In genomic region chr17:39754161-39754957, GRCh38 we compare ENCODE assay signal across 8 cellular contexts. TPM values are rescaled to one million over a fixed set of nuclear protein-coding genes. Genes with fewer than 3 reads are reported as not detected.
DNase-seq lines count a peak whose midpoint lies in the region; ATAC-seq and TF ChIP-seq lines count a peak whose summit lies in the region.

No MANE protein-coding gene starts in this region.

- H3K36me3 ChIP-seq in PC-3 (ENCODE audit: low read depth, low read length), result no peaks in the 10 kb centered on the region

- H3K27me3 ChIP-seq in PC-3 (ENCODE audit: low read length), result no peaks in the 10 kb centered on the region

- CTCF ChIA-PET in PC-3 (lab: Charles Lee), result interaction anchor here (0.6 kb wide), 1 partner anchor 128 kb away, joined by 6 read pairs; the partner anchor contains the start of gene PPP1R1B

- H2AFZ ChIP-seq in PC-3 (ENCODE audit: low read length), result peak overlapping the region; percentile 91

- peak; percentile 67 for TF ChIP-seq CTCF in PC-3 (conservative IDR thresholded peaks at IDR 0.05; ENCODE audit: low read depth, low read length)

- no peaks in the 10 kb centered on the region for H3K9me2 ChIP-seq in PC-3 (replicated peaks; ENCODE audit: low read length)

- no peaks in the 10 kb centered on the region for H3K9me3 ChIP-seq in PC-3 (ENCODE audit: low read length)

- no peaks in the 10 kb centered on the region for H3F3A ChIP-seq in PC-3 (ENCODE audit: low read length, unreplicated experiment)

- peak overlapping the region; percentile 77 for H3K4me3 Mint-ChIP-seq in activated T-cell treated with anti-CD3 and anti-CD28 coated beads, Interleukin-2, amount 50 U/mL, for 24 hours

- POLR2A ChIA-PET in PC-3 (lab: Charles Lee; ENCODE audit: unreplicated experiment), result interaction anchor here (0.6 kb wide), 1 partner anchor 478 kb away, joined by 3 read pairs; no protein-coding TSS in a partner anchor

- no peaks in the 10 kb centered on the region for H3K9me3 Mint-ChIP-seq in activated T-cell treated with anti-CD3 and anti-CD28 coated beads, Interleukin-2, amount 50 U/mL, for 24 hours

- ATAC-seq in GM21528 (IDR thresholded peaks at IDR 0.05; ENCODE audit: low FRiP score, unreplicated experiment), result peak; percentile 61
- peak; percentile 92 for ATAC-seq in PC-3
- peak; percentile 88 for ATAC-seq in esophagus mucosa

- H3K4me1 ChIP-seq in PC-3 (ENCODE audit: insufficient read depth, low read length), result peaks cover 6% of the 10 kb centered on the region; the same call in 1 of the 2 replicates

- H3K27ac ChIP-seq in PC-3 (ENCODE audit: low read length), result peak overlapping the region; percentile 43; the same call in 1 of the 2 replicates

- DNase-seq in DMS53 (lab: John Stamatoyannopoulos, UW), result peak; percentile 95
- peak; percentile 86 for DNase-seq in HuH-7.5 (ENCODE audit: low spot score)
- peak; percentile 89 for DNase-seq in PC-3
- peak; percentile 98 for DNase-seq in activated T-cell treated with anti-CD3 and anti-CD28 coated beads, Interleukin-2, amount 50 U/mL, for 24 hours
- DNase-seq in myocyte (ENCODE audit: low read depth), result peak; percentile 92
- peak; percentile 85 to 96 for DNase-seq in stimulated activated CD8-positive, alpha-beta memory T cell treated with anti-CD3 and anti-CD28 coated beads, Interleukin-7, amount 100 ng/mL, for 4 hours (ENCODE audit: low read depth in 2 of 2)

- peak overlapping the region; percentile 97 for H3K27ac Mint-ChIP-seq in activated T-cell treated with anti-CD3 and anti-CD28 coated beads, Interleukin-2, amount 50 U/mL, for 24 hours

- BruUV-seq in PC-3 (replicated peaks; lab: Mats Ljungman, UMichigan), result no TSS peak

- H3K4me1 Mint-ChIP-seq in activated T-cell treated with anti-CD3 and anti-CD28 coated beads, Interleukin-2, amount 50 U/mL, for 24 hours (ENCODE audit: low read depth), result peaks cover 71% of the 10 kb centered on the region

- H3K4me3 ChIP-seq in PC-3 (ENCODE audit: low read length), result peak overlapping the region; percentile 75

- H3K27me3 Mint-ChIP-seq in activated T-cell treated with anti-CD3 and anti-CD28 coated beads, Interleukin-2, amount 50 U/mL, for 24 hours, result no peaks in the 10 kb centered on the region

- peak overlapping the region; percentile 92 for H3K4me2 ChIP-seq in PC-3 (ENCODE audit: low read length)

- peaks cover 15% of the 10 kb centered on the region for H3K36me3 Mint-ChIP-seq in activated T-cell treated with anti-CD3 and anti-CD28 coated beads, Interleukin-2, amount 50 U/mL, for 24 hours (ENCODE audit: low read depth)

- H3K9ac ChIP-seq in PC-3 (ENCODE audit: low read length), result peak overlapping the region; percentile 81

- no peaks in the 10 kb centered on the region for H4K20me1 ChIP-seq in PC-3 (ENCODE audit: low read length)

- intact Hi-C loops in PC-3 (cut with micrococcal nuclease), result loop anchor here (2.0 to 5.0 kb wide), 2 partner anchors 24 to 132 kb away; partner anchors contain the start of gene MIEN1

- H3K79me2 ChIP-seq in PC-3 (ENCODE audit: low read length), result no peaks in the 10 kb centered on the region

RNA-seq across cellular contexts. Expression of gene GRB7, which starts 16.6 kb away (rescaled TPM):
- total RNA-seq in PC-3 (2014; rRNA removed) (21.2 and 31.3 TPM in 2 replicates), esophagus mucosa (45.3 TPM), myocyte (not detected in 2 replicates)
- 0.11 TPM for polyA plus RNA-seq in myocyte (2012)

RNA-seq across cellular contexts. Expression of gene MIEN1, which starts 24.0 kb away (rescaled TPM):
- total RNA-seq in PC-3 (2014; rRNA removed), result 52.0 and 57.8 TPM in 2 replicates
- 44.3 TPM for total RNA-seq in esophagus mucosa
- 47.9 and 55.2 TPM in 2 replicates for total RNA-seq in myocyte
- polyA plus RNA-seq in myocyte (2012), result 93.3 TPM

RNA-seq across cellular contexts. Expression of gene ERBB2, which starts 54.5 kb away (rescaled TPM):
- total RNA-seq in PC-3 (2014; rRNA removed) (36.2 and 57.1 TPM in 2 replicates), esophagus mucosa (118 TPM), myocyte (87.4 and 119 TPM in 2 replicates)
- 74.7 TPM for polyA plus RNA-seq in myocyte (2012)

Comparison
In these comparisons a context has a peak if more than half of its experiments do, and no peak if none do; other contexts are left out.
1. Peak in every context shown above with its lines: DNase-seq, ATAC-seq, H3K4me3 ChIP-seq and H3K27ac ChIP-seq.
2. RNA of gene GRB7, which starts 16.6 kb away (total RNA-seq): 45.3 TPM in esophagus mucosa (single experiment) and 21.2 to 31.3 TPM in PC-3; not detected in myocyte; every median in the first group is over 10 times any median in the second.